1 cellular context compared by ENCODE assay signal in genomic region chr9:40939201-40939887, GRCh38.
TF ChIP-seq lines count a peak whose summit lies in the region.
"Not testable (repeated sequence)": the region's sequence is repeated elsewhere in the genome, so short reads cannot be mapped to it uniquely, and the experiment has no call there.

No MANE protein-coding gene starts in this region.

TF ChIP-seq in K562, 482 proteins besides CTCF, POLR2A, EP300 and RAD21 (continued from another document and continues in another):
- TF ChIP-seq ZNF395 (CRISPR knock-in tag; IDR thresholded peaks at IDR 0.05) (peak; percentile 89), ZNF175 (CRISPR knock-in tag; IDR thresholded peaks at IDR 0.05; ENCODE audit: low read depth) (peak; percentile 79), GABPA (tag; conservative IDR thresholded peaks at IDR 0.05; ENCODE audit: low read depth) (0 out of 2 replicates have a peak, but pooled peaks have one; percentile 28), MYBL2 (IDR thresholded peaks at IDR 0.05; ENCODE audit: low read depth) (peak; percentile 84), FOXK2 (conservative IDR thresholded peaks at IDR 0.05 in 1 of 2, IDR thresholded peaks at IDR 0.05 in 1 of 2; ENCODE audit: low read depth in 2 of 2) (peak in 1 of 2 experiments; percentile 36; a peak in 1 of 4 replicates), SMAD1 (IDR thresholded peaks at IDR 0.05; ENCODE audit: low read depth, low read length, partially characterized antibody) (peak; percentile 80), C11orf30 (IDR thresholded peaks at IDR 0.05; ENCODE audit: low read depth) (peak; percentile 99), MECOM (CRISPR knock-in tag; IDR thresholded peaks at IDR 0.05) (peak; percentile 83; the same call in 1 of the 2 replicates), TBL1XR1 (IDR thresholded peaks at IDR 0.05; ENCODE audit: low read length in 2 of 2) (peak in 1 of 2 experiments; percentile 71; a peak in 2 of 4 replicates), NFIC (IDR thresholded peaks at IDR 0.05) (peak; percentile 98), HLTF (IDR thresholded peaks at IDR 0.05) (peak; percentile 95), DMBX1 (CRISPR knock-in tag; IDR thresholded peaks at IDR 0.05; ENCODE audit: borderline replicate concordance) (peak; percentile 96), LEF1 (IDR thresholded peaks at IDR 0.05) (peak; percentile 98), MBD2 (IDR thresholded peaks at IDR 0.05; ENCODE audit: borderline replicate concordance, low read depth) (peak; percentile 55; the same call in 1 of the 2 replicates), TEAD4 (IDR thresholded peaks at IDR 0.05; ENCODE audit: low read length) (peak; percentile 88), TAL1 (IDR thresholded peaks at IDR 0.05) (peak; percentile 100), NONO (IDR thresholded peaks at IDR 0.05; ENCODE audit: low read depth in 2 of 2, low read length in 1 of 2) (peak in 1 of 2 experiments; percentile 92; a peak in 2 of 4 replicates), E2F8 (IDR thresholded peaks at IDR 0.05; ENCODE audit: low read depth, partially characterized antibody) (peak; percentile 27), STAT5A (IDR thresholded peaks at IDR 0.05; ENCODE audit: borderline replicate concordance, low read length) (peak; percentile 76), NCOA4 (IDR thresholded peaks at IDR 0.05; ENCODE audit: partially characterized antibody) (peak; percentile 86), HBP1 (CRISPR knock-in tag; IDR thresholded peaks at IDR 0.05) (peak; percentile 94), CCNT2 (IDR thresholded peaks at IDR 0.05; ENCODE audit: borderline replicate concordance, extremely low read depth, insufficient read length, low read depth, low read length) (peak; percentile 84), ATF1 (tag; IDR thresholded peaks at IDR 0.05) (peak; percentile 80), CUX1 (CRISPR knock-in tag; IDR thresholded peaks at IDR 0.05) (peak; percentile 60; the same call in 1 of the 2 replicates), MNT (conservative IDR thresholded peaks at IDR 0.05) (peak in 1 of 2 experiments; percentile 61; a peak in 2 of 4 replicates), ZBTB17 (CRISPR knock-in tag; IDR thresholded peaks at IDR 0.05) (peak; percentile 86), ZNF584 (CRISPR knock-in tag; IDR thresholded peaks at IDR 0.05; ENCODE audit: low read depth) (0 out of 2 replicates have a peak, but pooled peaks have one; percentile 34), IRF9 (tag; IDR thresholded peaks at IDR 0.05) (0 out of 2 replicates have a peak, but pooled peaks have one; percentile 48), NFE2L1 (tag; IDR thresholded peaks at IDR 0.05; ENCODE audit: borderline replicate concordance, low read depth) (peak; percentile 97), ZBTB12 (CRISPR knock-in tag; IDR thresholded peaks at IDR 0.05) (peak; percentile 42), PHF21A (IDR thresholded peaks at IDR 0.05; ENCODE audit: borderline replicate concordance, low read depth) (peak; percentile 95), ZNF24 (IDR thresholded peaks at IDR 0.05) (0 out of 2 replicates have a peak, but pooled peaks have one; percentile 9), PHF20 (IDR thresholded peaks at IDR 0.05; ENCODE audit: partially characterized antibody) (peak; percentile 44), GATAD2A (IDR thresholded peaks at IDR 0.05) (peak; percentile 97), MITF (IDR thresholded peaks at IDR 0.05) (peak; percentile 64), MYNN (IDR thresholded peaks at IDR 0.05) (peak; percentile 59; the same call in 1 of the 2 replicates), ZNF41 (CRISPR knock-in tag; conservative IDR thresholded peaks at IDR 0.05) (peak; percentile 36; the same call in 1 of the 2 replicates), PYGO2 (tag; IDR thresholded peaks at IDR 0.05) (peak; percentile 85), ZNF197 (CRISPR knock-in tag; IDR thresholded peaks at IDR 0.05; ENCODE audit: low read depth) (peak; percentile 87; the same call in 1 of the 2 replicates), TOE1 (IDR thresholded peaks at IDR 0.05; ENCODE audit: borderline replicate concordance) (peak; percentile 76), ZNF311 (CRISPR knock-in tag; IDR thresholded peaks at IDR 0.05) (peak; percentile 67; the same call in 1 of the 2 replicates), ATF4 (CRISPR knock-in tag; IDR thresholded peaks at IDR 0.05) (peak; percentile 77), LCOR (CRISPR knock-in tag; IDR thresholded peaks at IDR 0.05) (peak; percentile 47), KHSRP (IDR thresholded peaks at IDR 0.05) (peak; percentile 94), BACH1 (tag; IDR thresholded peaks at IDR 0.05) (peak; percentile 93), JUNB (CRISPR knock-in tag; conservative IDR thresholded peaks at IDR 0.05) (peak; percentile 60; the same call in 1 of the 2 replicates), SMARCA5 (IDR thresholded peaks at IDR 0.05) (peak; percentile 48; the same call in 1 of the 2 replicates)
- not testable (repeated sequence) for TF ChIP-seq MYBL2 (CRISPR knock-in tag; IDR thresholded peaks at IDR 0.05; ENCODE audit: borderline replicate concordance); TEAD4 (CRISPR knock-in tag; IDR thresholded peaks at IDR 0.05; ENCODE audit: borderline replicate concordance); ATF1 (CRISPR knock-in tag; IDR thresholded peaks at IDR 0.05); MYNN (CRISPR knock-in tag; IDR thresholded peaks at IDR 0.05); TOE1 (CRISPR knock-in tag; IDR thresholded peaks at IDR 0.05; ENCODE audit: borderline replicate concordance, low read depth)
